In genomic region chr1:9588551-9589143, GRCh38 we compare ENCODE assay signal across 8 cellular contexts. TPM values are rescaled to one million over a fixed set of nuclear protein-coding genes. Genes with fewer than 3 reads are reported as not detected.
DNase-seq lines count a peak whose midpoint lies in the region; ATAC-seq lines count a peak whose summit lies in the region.

Gene TMEM201, plus strand, starts transcription at chr1:9588911. Its CDS starts 20 bp downstream, at chr1:9588931.

- ATAC-seq in GM21423 (IDR thresholded peaks at IDR 0.05; ENCODE audit: unreplicated experiment) (peak; percentile 76), esophagus mucosa (peak; percentile 94)

- H3K4me3 ChIP-seq in HUES6 (ENCODE audit: low read depth, low read length): peak within 1 kb of the TSS; percentile 95

- H3K36me3 ChIP-seq in HUES6 (ENCODE audit: control insufficient read depth, insufficient read depth, low read length): peaks cover 6% of the 10 kb centered on the region; the same call in 1 of the 2 replicates

- H3K27ac ChIP-seq in HUES6 (ENCODE audit: low read depth, low read length): peak within 1 kb of the TSS; percentile 48; the same call in 1 of the 2 replicates

- no peaks in the 10 kb centered on the region for H3K27me3 ChIP-seq in HUES6 (ENCODE audit: control insufficient read depth, insufficient read depth, low read length)

- peaks cover 40% of the 10 kb centered on the region for H3K4me1 ChIP-seq in HUES6 (ENCODE audit: control insufficient read depth, insufficient read depth, low read length)

- peak within 1 kb of the TSS; percentile 80 for H3K9ac ChIP-seq in HUES6 (ENCODE audit: low read length)

- no peaks in the 10 kb centered on the region for H3K9me3 ChIP-seq in HUES6 (ENCODE audit: control insufficient read depth, insufficient read depth, low read depth, low read length)

- DNase-seq in D341Med (ENCODE audit: low spot score) (peak; percentile 95), OCI-M2 (lab: John Stamatoyannopoulos, UW; ENCODE audit: unreplicated experiment) (peak; percentile 52), myocyte (ENCODE audit: low read depth) (peak; percentile 94)
- DNase-seq in activated T-cell treated with anti-CD3 and anti-CD28 coated beads, Interleukin-2, amount 50 U/mL, for 1 hour: peak; percentile 96
- peak; percentile 84 to 94 for DNase-seq in stimulated activated CD8-positive, alpha-beta memory T cell treated with anti-CD3 and anti-CD28 coated beads, Interleukin-7, amount 100 ng/mL, for 4 hours (ENCODE audit: low read depth in 2 of 2)

RNA-seq across cellular contexts. Expression of gene TMEM201, which starts in this region (rescaled TPM):
- total RNA-seq in esophagus mucosa (7.7 TPM), myocyte (7.1 and 9.7 TPM in 2 replicates)
- polyA plus RNA-seq in myocyte (2012): 7.8 TPM

Comparison
In these comparisons a context has a peak if more than half of its experiments do, and no peak if none do; other contexts are left out.
1. Peak in every context shown above with its lines: DNase-seq, ATAC-seq, H3K4me3 ChIP-seq and H3K27ac ChIP-seq.